In genomic region chr17:68461589-68461988, GRCh38 we compare ENCODE assay signal across 8 cellular contexts. TPM values are rescaled to one million over a fixed set of nuclear protein-coding genes. Genes with fewer than 3 reads are reported as not detected.
DNase-seq lines count a peak whose midpoint lies in the region; FAIRE-seq and TF ChIP-seq lines count a peak whose summit lies in the region.

No MANE protein-coding gene starts in this region.

- H3K27me3 ChIP-seq in parathyroid adenoma (ENCODE audit: control insufficient read depth, insufficient read depth, low read length) (no peaks in the 10 kb centered on the region), prostate gland (replicated peaks; ENCODE audit: insufficient read depth) (no peaks in the 10 kb centered on the region), small intestine (ENCODE audit: control insufficient read depth in 2 of 2, insufficient read depth in 2 of 2, low read length in 2 of 2) (no peaks in the 10 kb centered on the region)

- H3K36me3 ChIP-seq in parathyroid adenoma (ENCODE audit: control insufficient read depth, insufficient read depth, low read length) (no peaks in the 10 kb centered on the region), prostate gland (no peaks in the 10 kb centered on the region), small intestine (ENCODE audit: control insufficient read depth in 2 of 2, insufficient read depth in 2 of 2, low read length in 2 of 2) (no peaks in the 10 kb centered on the region)

- peaks cover 8% of the 10 kb centered on the region for H3K4me1 ChIP-seq in parathyroid adenoma
- no peaks in the 10 kb centered on the region for H3K4me1 ChIP-seq in prostate gland (replicated peaks)
- peaks cover 0 to 5% of the 10 kb centered on the region in 2 donors for H3K4me1 ChIP-seq in small intestine (ENCODE audit: control insufficient read depth in 2 of 2, insufficient read depth in 1 of 2, low read depth in 1 of 2, low read length in 1 of 2)

- peaks cover 51% of the 10 kb centered on the region for H3K4me1 Mint-ChIP-seq in activated naive CD8-positive, alpha-beta T cell treated with anti-CD3 and anti-CD28 coated beads for 36 hours
- H3K4me1 Mint-ChIP-seq in nephron progenitor cell, result peaks cover 50% of the 10 kb centered on the region

- H3K27ac Mint-ChIP-seq in activated naive CD8-positive, alpha-beta T cell treated with anti-CD3 and anti-CD28 coated beads for 36 hours, result peak overlapping the region; percentile 92
- no peak overlapping the region for H3K27ac Mint-ChIP-seq in nephron progenitor cell

- intact Hi-C loops in prostate gland (cut with DNase I), result loop anchor here (5.0 to 10.0 kb wide), 3 partner anchors 199 to 293 kb away; no protein-coding TSS in a partner anchor

- H3K36me3 Mint-ChIP-seq in activated naive CD8-positive, alpha-beta T cell treated with anti-CD3 and anti-CD28 coated beads for 36 hours, result no peaks in the 10 kb centered on the region
- H3K36me3 Mint-ChIP-seq in nephron progenitor cell (ENCODE audit: low read depth), result no peaks in the 10 kb centered on the region

- no peaks in the 10 kb centered on the region for H3K9me3 Mint-ChIP-seq in activated naive CD8-positive, alpha-beta T cell treated with anti-CD3 and anti-CD28 coated beads for 36 hours
- no peaks in the 10 kb centered on the region for H3K9me3 Mint-ChIP-seq in nephron progenitor cell

- 40% methylated on average over 5 of the region's 5 CpGs for WGBS in prostate gland
- WGBS in small intestine, 3 donors, result 16 to 25% (median 22%) methylated on average over 5 of the region's 5 CpGs

- no peaks in the 10 kb centered on the region for H3K79me2 ChIP-seq in parathyroid adenoma

- H3K27me3 Mint-ChIP-seq in activated naive CD8-positive, alpha-beta T cell treated with anti-CD3 and anti-CD28 coated beads for 36 hours, result peaks cover 4% of the 10 kb centered on the region
- H3K27me3 Mint-ChIP-seq in nephron progenitor cell (ENCODE audit: low read depth, poor library complexity), result peaks cover 29% of the 10 kb centered on the region

- H3K4me2 ChIP-seq in parathyroid adenoma (ENCODE audit: low read length), result no peak overlapping the region

- H3K9me3 ChIP-seq in parathyroid adenoma (ENCODE audit: control insufficient read depth, low read length), result no peaks in the 10 kb centered on the region
- H3K9me3 ChIP-seq in prostate gland, result no peaks in the 10 kb centered on the region
- no peaks in the 10 kb centered on the region for H3K9me3 ChIP-seq in small intestine (ENCODE audit: control insufficient read depth, low read depth)

- peak overlapping the region; percentile 19 for H2AFZ ChIP-seq in parathyroid adenoma

- TF ChIP-seq CTCF in parathyroid adenoma (IDR thresholded peaks at IDR 0.05), result no peak
- TF ChIP-seq CTCF in prostate gland (IDR thresholded peaks at IDR 0.05), result no peak
- TF ChIP-seq CTCF in nephron progenitor cell (IDR thresholded peaks at IDR 0.05), result no peak

- H3K27ac ChIP-seq in parathyroid adenoma (no peak overlapping the region), prostate gland (no peak overlapping the region), small intestine (ENCODE audit: low read depth in 1 of 2, low read length in 1 of 2) (peak overlapping the region in 1 of 2 donors; percentile 47)

- peak; percentile 48 for DNase-seq in NCI-H748 (lab: John Stamatoyannopoulos, UW; ENCODE audit: unreplicated experiment)
- no peak for DNase-seq in NCI-H748 treated with DMSO at 0.1 percent for 48 hours (lab: John Stamatoyannopoulos, UW)
- DNase-seq in NCI-H774 (lab: John Stamatoyannopoulos, UW), result peak; percentile 48
- DNase-seq in activated naive CD8-positive, alpha-beta T cell treated with anti-CD3 and anti-CD28 coated beads for 36 hours, result peak; percentile 33
- DNase-seq in prostate gland (ENCODE audit: low spot score), result no peak
- no peak for DNase-seq in nephron progenitor cell
- DNase-seq in small intestine, result no peak

- H3K4me3 ChIP-seq in parathyroid adenoma (ENCODE audit: low read depth, low read length) (no peak overlapping the region), prostate gland (no peak overlapping the region), small intestine (ENCODE audit: low read depth in 1 of 2, low read length in 2 of 2) (no peak overlapping the region)

- no peak for FAIRE-seq in small intestine (lab: Jason Lieb, UNC)

- TF ChIP-seq POLR2A in prostate gland (IDR thresholded peaks at IDR 0.05), result no peak

- H3K9ac ChIP-seq in parathyroid adenoma, result no peak overlapping the region

- peak overlapping the region; percentile 47 for H3K4me3 Mint-ChIP-seq in activated naive CD8-positive, alpha-beta T cell treated with anti-CD3 and anti-CD28 coated beads for 36 hours
- H3K4me3 Mint-ChIP-seq in nephron progenitor cell, result no peak overlapping the region

RNA-seq across cellular contexts. Expression of gene WIPI1, which starts 4.3 kb away (rescaled TPM):
- total RNA-seq in activated naive CD8-positive, alpha-beta T cell treated with anti-CD3 and anti-CD28 coated beads for 36 hours, result 1 to 10 TPM; 8.7 to 8.9 TPM
- 10 to 100 TPM; 24.2 to 37.7 TPM for total RNA-seq in prostate gland
- polyA plus RNA-seq in small intestine, result 10 to 100 TPM; 11.6 to 21.6 (median 18.1) TPM

RNA-seq across cellular contexts. Expression of gene PRKAR1A, which starts 50.6 kb away (rescaled TPM):
- total RNA-seq in activated naive CD8-positive, alpha-beta T cell treated with anti-CD3 and anti-CD28 coated beads for 36 hours, result 100 to 1,000 TPM; 152 to 156 TPM
- 100 to 1,000 TPM; 296 to 409 TPM for total RNA-seq in prostate gland
- 10 to 100 TPM; 22.4 to 61.6 (median 32.7) TPM for polyA plus RNA-seq in small intestine

Comparison
In these comparisons a context has a peak if more than half of its experiments do, and no peak if none do; other contexts are left out.
1. DNase-seq: peak in NCI-H748 (single experiment), NCI-H774 (single experiment) and activated naive CD8-positive, alpha-beta T cell treated with anti-CD3 and anti-CD28 coated beads for 36 hours (single experiment); none in NCI-H748 treated with DMSO at 0.1 percent for 48 hours (single experiment), prostate gland (single experiment), nephron progenitor cell (single experiment) and small intestine (single experiment).